Comparison of ENCODE assay signal across 8 cellular contexts in genomic region chr10:85612378-85612775, GRCh38.
DNase-seq lines count a peak whose midpoint lies in the region; ATAC-seq and TF ChIP-seq lines count a peak whose summit lies in the region.

No MANE protein-coding gene starts in this region.

- in situ Hi-C loops in HAP-1 (cut with MboI; ENCODE audit: low sequenced_read_pairs): no loop called here

- ATAC-seq in GM19351 (IDR thresholded peaks at IDR 0.05; ENCODE audit: unreplicated experiment) (peak; percentile 94), HG03045 (IDR thresholded peaks at IDR 0.05; ENCODE audit: unreplicated experiment) (peak; percentile 82), sciatic nerve (peak; percentile 45)

- H3K9ac ChIP-seq in colonic mucosa (ENCODE audit: low read depth in 2 of 2, low read length in 2 of 2): no peak overlapping the region

- H3K36me3 ChIP-seq in HAP-1 (replicated peaks) (no peaks in the 10 kb centered on the region), colonic mucosa (no peaks in the 10 kb centered on the region)

- no peak overlapping the region for H3K27ac ChIP-seq in colonic mucosa

- DNase-seq in T-helper 2 cell (peak in 3 of 5 experiments; percentile 24 to 94 (median 50)), sciatic nerve (ENCODE audit: low spot score) (no peak), glomerular visceral epithelial cell (ENCODE audit: extremely low spot score) (no peak), SKM-1 treated with dmso at 0.1 percent for 144 hours (lab: John Stamatoyannopoulos, UW; ENCODE audit: unreplicated experiment) (no peak), HAP-1 (ENCODE audit: low spot score in 2 of 2) (no peak), colonic mucosa (no peak)

- no peaks in the 10 kb centered on the region for H3K9me3 ChIP-seq in HAP-1
- no peaks in the 10 kb centered on the region for H3K9me3 ChIP-seq in colonic mucosa

- H3K4me3 ChIP-seq in HAP-1 (no peak overlapping the region), colonic mucosa (no peak overlapping the region)

- H3K4me1 ChIP-seq in HAP-1 (no peaks in the 10 kb centered on the region), colonic mucosa (no peaks in the 10 kb centered on the region)

- intact Hi-C loops in sciatic nerve (cut with DNase I): no loop called here
- intact Hi-C loops in colonic mucosa (cut with DNase I): no loop called here

- no peak for TF ChIP-seq CTCF in colonic mucosa (IDR thresholded peaks at IDR 0.05)

- H3K27me3 ChIP-seq in HAP-1 (ENCODE audit: low read depth) (no peaks in the 10 kb centered on the region), colonic mucosa (no peaks in the 10 kb centered on the region)

Comparison
In these comparisons a context has a peak if more than half of its experiments do, and no peak if none do; other contexts are left out.
1. DNase-seq: peak in T-helper 2 cell (3 of 5); none in sciatic nerve (single experiment), glomerular visceral epithelial cell (single experiment), SKM-1 treated with dmso at 0.1 percent for 144 hours (single experiment), HAP-1 (0 of 2) and colonic mucosa (single experiment).
2. Peak in every context shown above with its lines, with median percentiles within 50 percentile points of each other: ATAC-seq.